31 cellular contexts compared by ENCODE assay signal in the genomic region with DNA sequence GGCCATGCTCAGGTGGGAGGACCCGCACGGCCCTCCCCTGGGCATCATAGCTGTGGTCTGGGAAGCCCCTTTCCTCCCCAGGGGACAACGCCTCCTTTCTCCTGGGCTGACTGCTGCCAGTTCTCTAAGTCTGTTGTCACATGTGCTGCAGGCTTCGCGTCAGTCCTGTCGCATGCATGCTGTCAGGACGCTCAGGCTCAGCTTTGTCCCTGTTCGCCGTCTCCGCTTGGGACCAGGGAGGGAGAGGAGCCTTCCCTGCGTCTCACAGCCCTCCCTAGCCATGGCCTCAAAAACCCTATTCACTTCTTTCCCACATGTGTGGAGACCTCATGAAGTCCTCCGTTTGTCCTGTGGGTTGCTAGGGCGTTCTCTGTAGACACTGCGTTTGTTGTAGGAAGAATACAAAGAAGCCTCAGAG. TPM values are rescaled to one million over a fixed set of nuclear protein-coding genes. Genes with fewer than 3 reads are reported as not detected.
DNase-seq lines count a peak whose midpoint lies in the region; ATAC-seq, FAIRE-seq and TF ChIP-seq lines count a peak whose summit lies in the region.
"Had no signal": no experiment of that assay in that cellular context is flagged by ENCODE, and none has a peak within 500 bp of the region (broad histone marks: within the 10 kb centered on the region; RNA-seq: fewer than 3 reads in every experiment).

No MANE protein-coding gene starts in this region.

- no peak overlapping the region for H4K91ac ChIP-seq in neuronal stem cell (ENCODE audit: low read depth, low read length, poor library complexity)

- peak overlapping the region; percentile 84 for H3K14ac ChIP-seq in neuronal stem cell (ENCODE audit: low read length)

- POLR2A ChIA-PET in Caco-2 (lab: Charles Lee): no interaction called here
- POLR2A ChIA-PET in naive thymus-derived CD8-positive, alpha-beta T cell (lab: Charles Lee): no interaction called here

- CTCF ChIA-PET in Caco-2 (lab: Charles Lee): interaction anchor here (1.7 kb wide), 1 partner anchor 16 kb away, joined by 5 read pairs; no protein-coding TSS in a partner anchor

- DNase-seq in Caco-2 (no peak), dorsolateral prefrontal cortex (peak in 1 of 10 donors; percentile 34), neuronal stem cell (ENCODE audit: low spot score) (no peak), RCC 7860 (ENCODE audit: low spot score) (no peak)
- no peak for DNase-seq in naive thymus-derived CD8-positive, alpha-beta T cell
- DNase-seq: activated CD4-positive, alpha-beta T cell treated with anti-CD3 and anti-CD28 coated beads, Interleukin-2, amount 50 U/mL, for 48 hours; activated naive CD4-positive, alpha-beta T cell; body of pancreas; CD4-positive, CD25-positive, alpha-beta regulatory T cell; DMS 273 treated with DMSO at 0.1 percent for 48 hours; effector CD8-positive, alpha-beta T cell; GOT3; left ventricle myocardium inferior; NCI-H1092; NCI-H187 treated with DMSO at 0.1 percent for 48 hours; NCI-H226; NCI-H748 treated with DMSO at 0.1 percent for 48 hours; sigmoid colon; stimulated activated CD4-positive, alpha-beta T cell treated with anti-CD3 and anti-CD28 coated beads, Interleukin-15, amount 100 ng/mL, for 24 hours; stimulated activated naive CD8-positive, alpha-beta T cell treated with anti-CD3 and anti-CD28 coated beads, Interleukin-15, Interleukin-2, amounts not matched to agents 100 U/mL and 50 U/mL, for 24 hours; tibial artery; WERI-Rb-1 had no signal

- peak overlapping the region; percentile 84 for H3K27ac Mint-ChIP-seq in Caco-2 (ENCODE audit: unreplicated experiment)
- H3K27ac Mint-ChIP-seq in naive thymus-derived CD8-positive, alpha-beta T cell: peak overlapping the region in 1 of 10 donors; percentile 80

- H3K9me2 ChIP-seq in Loucy (replicated peaks; ENCODE audit: low read depth, low read length): no peaks in the 10 kb centered on the region

- H3K27ac ChIP-seq in dorsolateral prefrontal cortex: peak overlapping the region in 39 of 59 donors; percentile 6 to 79 (median 56)
- no peak overlapping the region for H3K27ac ChIP-seq in neuronal stem cell (replicated peaks; ENCODE audit: low read length)
- H3K27ac ChIP-seq: esophagus muscularis mucosa, hepatocyte, left ventricle myocardium inferior, RWPE1, tibial artery, WERI-Rb-1 had no signal

- intact Hi-C loops in Caco-2 (cut with micrococcal nuclease; ENCODE audit: unreplicated experiment) (no loop called here), dorsolateral prefrontal cortex (cut with DNase I) (no loop called here)

- WGBS in neuronal stem cell (ENCODE audit: extremely low coverage in 2 of 2, insufficient read length in 2 of 2, insufficient replicate concordance in 1 of 2), 2 donors: no CpG with 5 or more reads among the region's 14 CpGs

- H3K4me3 ChIP-seq in Caco-2 (ENCODE audit: low read depth, low read length): no peak overlapping the region
- H3K4me3 ChIP-seq in Loucy (ENCODE audit: low read length, poor library complexity, severe bottlenecking): no peak overlapping the region
- H3K4me3 ChIP-seq in dorsolateral prefrontal cortex: no peak overlapping the region
- no peak overlapping the region for H3K4me3 ChIP-seq in neuronal stem cell (ENCODE audit: low read length in 2 of 2)
- H3K4me3 ChIP-seq: body of pancreas, esophagus muscularis mucosa, hepatocyte, left ventricle myocardium inferior, sigmoid colon, tibial artery had no signal

- peaks cover 6% of the 10 kb centered on the region; the same call in 1 of the 2 replicates for H3F3A ChIP-seq in Loucy (ENCODE audit: low read depth)

- H3K23ac ChIP-seq in neuronal stem cell (ENCODE audit: low read depth, low read length, poor library complexity): no peak overlapping the region

- H4K20me1 ChIP-seq in Loucy (ENCODE audit: insufficient read depth, low read length, poor library complexity, severe bottlenecking): peaks cover 83% of the 10 kb centered on the region

- no peak overlapping the region for H2BK120ac ChIP-seq in neuronal stem cell (ENCODE audit: low read depth, low read length)

- H3K18ac ChIP-seq in neuronal stem cell (ENCODE audit: low read length): no peak overlapping the region

- H3K79me2 ChIP-seq in Loucy (ENCODE audit: insufficient read depth, low read length): peaks cover 98% of the 10 kb centered on the region

- H2AFZ ChIP-seq in Loucy (ENCODE audit: low read length) (no peak overlapping the region), neuronal stem cell (ENCODE audit: low read length) (no peak overlapping the region)
- H2AFZ ChIP-seq: hepatocyte had no signal

- H2BK5ac ChIP-seq in neuronal stem cell (ENCODE audit: low read length): peak overlapping the region; percentile 83

- H2BK15ac ChIP-seq in neuronal stem cell (ENCODE audit: low read length): no peak overlapping the region

- ATAC-seq in activated CD4-positive, CD25-positive, alpha-beta regulatory T cell treated with anti-CD3 and anti-CD28 coated beads, Interleukin-2, amount 50 U/mL, for 24 hours: no peak
- ATAC-seq in HG02610 (IDR thresholded peaks at IDR 0.05; ENCODE audit: unreplicated experiment): no peak
- ATAC-seq in naive thymus-derived CD8-positive, alpha-beta T cell: no peak
- ATAC-seq: body of pancreas; SK-N-SH treated with all-trans-retinoic acid at 6 μM for 48 hours; stimulated activated naive CD8-positive, alpha-beta T cell treated with anti-CD3 and anti-CD28 coated beads, Interleukin-15, Interleukin-2, amounts not matched to agents 100 U/mL and 50 U/mL, for 24 hours had no signal

- peaks cover 1% of the 10 kb centered on the region for H3K36me3 ChIP-seq in Caco-2 (ENCODE audit: control insufficient read depth, insufficient read depth, low read length)
- peaks cover 56% of the 10 kb centered on the region; the same call in 1 of the 2 replicates for H3K36me3 ChIP-seq in Loucy (ENCODE audit: insufficient read depth, low read length)
- H3K36me3 ChIP-seq in neuronal stem cell (replicated peaks in 1 of 2; ENCODE audit: control insufficient read depth in 2 of 2, insufficient read depth in 2 of 2, low read length in 2 of 2): peaks cover 6 to 30% of the 10 kb centered on the region in 2 donors

- TF ChIP-seq CTCF in Caco-2 (IDR thresholded peaks at IDR 0.05; ENCODE audit: insufficient read depth in 1 of 2, low read depth in 1 of 2, low read length in 1 of 2, severe bottlenecking in 1 of 2, unreplicated experiment in 1 of 2) (no peak), Loucy (conservative IDR thresholded peaks at IDR 0.05; ENCODE audit: low read length) (0 out of 2 replicates have a peak, but pooled peaks have one; percentile 12), dorsolateral prefrontal cortex (IDR thresholded peaks at IDR 0.05 in 54 of 56, conservative IDR thresholded peaks at IDR 0.05 in 2 of 56; ENCODE audit: low read depth in 1 of 56, partially characterized antibody in 56 of 56) (peak in 10 of 56 donors; percentile 10 to 44 (median 19))

- H3K4me1 ChIP-seq in Caco-2 (peaks cover 42% of the 10 kb centered on the region), Loucy (ENCODE audit: insufficient read depth, low read length, poor library complexity, severe bottlenecking) (peaks cover 45% of the 10 kb centered on the region), neuronal stem cell (ENCODE audit: control insufficient read depth in 2 of 2, insufficient read depth in 1 of 2, low read depth in 1 of 2, low read length in 2 of 2) (peaks cover 3 to 16% of the 10 kb centered on the region in 2 donors)

- H4K8ac ChIP-seq in neuronal stem cell (ENCODE audit: low read depth, low read length): no peak overlapping the region

- H2AK5ac ChIP-seq in neuronal stem cell (ENCODE audit: low read depth, low read length): peak overlapping the region; percentile 10

- H3K79me1 ChIP-seq in neuronal stem cell (ENCODE audit: low read depth, low read length): peaks cover 5% of the 10 kb centered on the region

- no peak overlapping the region for H3K4me2 ChIP-seq in Loucy (ENCODE audit: low read depth, low read length, poor library complexity, severe bottlenecking)
- no peak overlapping the region for H3K4me2 ChIP-seq in neuronal stem cell (ENCODE audit: insufficient read depth, low read length, poor library complexity, severe bottlenecking)
- H3K4me2 ChIP-seq: hepatocyte had no signal

- no peak overlapping the region for H2BK12ac ChIP-seq in neuronal stem cell (ENCODE audit: low read length)

- no peaks in the 10 kb centered on the region for H3K9me3 Mint-ChIP-seq in Caco-2 (ENCODE audit: unreplicated experiment)
- no peaks in the 10 kb centered on the region for H3K9me3 Mint-ChIP-seq in naive thymus-derived CD8-positive, alpha-beta T cell
- H3K9me3 Mint-ChIP-seq: nephron had no signal

- no peak overlapping the region for H3K4me3 Mint-ChIP-seq in Caco-2 (ENCODE audit: unreplicated experiment)
- no peak overlapping the region for H3K4me3 Mint-ChIP-seq in naive thymus-derived CD8-positive, alpha-beta T cell
- H3K4me3 Mint-ChIP-seq: CD4-positive, CD25-positive, alpha-beta regulatory T cell; nephron had no signal

- no peak overlapping the region for H3K4ac ChIP-seq in neuronal stem cell (ENCODE audit: low read length)

- peaks cover 20% of the 10 kb centered on the region for H3K36me3 Mint-ChIP-seq in Caco-2 (ENCODE audit: insufficient read depth, unreplicated experiment)
- no peaks in the 10 kb centered on the region for H3K36me3 Mint-ChIP-seq in naive thymus-derived CD8-positive, alpha-beta T cell
- H3K36me3 Mint-ChIP-seq: CD4-positive, CD25-positive, alpha-beta regulatory T cell had no signal

- FAIRE-seq in RCC 7860 (lab: Jason Lieb, UNC): no peak
- FAIRE-seq: frontal cortex had no signal

- H3K9me3 ChIP-seq in Caco-2 (no peaks in the 10 kb centered on the region), Loucy (ENCODE audit: insufficient read depth, low read depth, low read length) (no peaks in the 10 kb centered on the region), neuronal stem cell (replicated peaks in 1 of 2; ENCODE audit: control insufficient read depth in 2 of 2, insufficient read depth in 1 of 2, low read depth in 1 of 2, low read length in 2 of 2) (no peaks in the 10 kb centered on the region)
- H3K9me3 ChIP-seq: body of pancreas, esophagus muscularis mucosa, left ventricle myocardium inferior, sigmoid colon, tibial artery had no signal

- H3K27me3 ChIP-seq in Caco-2 (replicated peaks; ENCODE audit: control insufficient read depth, insufficient read depth, low read length) (no peaks in the 10 kb centered on the region), Loucy (ENCODE audit: insufficient read depth, low read length, poor library complexity, severe bottlenecking) (no peaks in the 10 kb centered on the region), dorsolateral prefrontal cortex (no peaks in the 10 kb centered on the region), neuronal stem cell (ENCODE audit: control insufficient read depth in 3 of 3, insufficient read depth in 3 of 3, low read depth in 1 of 3, low read length in 3 of 3) (no peaks in the 10 kb centered on the region)
- H3K27me3 ChIP-seq: body of pancreas, esophagus muscularis mucosa, hepatocyte, sigmoid colon, tibial artery had no signal

- H3K27me3 Mint-ChIP-seq in Caco-2 (ENCODE audit: insufficient read depth, unreplicated experiment): no peaks in the 10 kb centered on the region
- H3K27me3 Mint-ChIP-seq in naive thymus-derived CD8-positive, alpha-beta T cell: peaks cover 0 to 2% (median 0%) of the 10 kb centered on the region in 5 donors
- H3K27me3 Mint-ChIP-seq: CD4-positive, CD25-positive, alpha-beta regulatory T cell had no signal

- BruUV-seq in Caco-2 (replicated peaks; lab: Mats Ljungman, UMichigan): no TSS peak

- H3K9ac ChIP-seq in Loucy (ENCODE audit: low read depth, low read length, poor library complexity, severe bottlenecking) (no peak overlapping the region), neuronal stem cell (ENCODE audit: low read depth, low read length, poor library complexity) (peak overlapping the region; percentile 33)

- H3K4me1 Mint-ChIP-seq in Caco-2 (ENCODE audit: low read depth, unreplicated experiment): peaks cover 24% of the 10 kb centered on the region
- H3K4me1 Mint-ChIP-seq in naive thymus-derived CD8-positive, alpha-beta T cell: peaks cover 12 to 31% (median 26%) of the 10 kb centered on the region in 4 donors

RNA-seq across cellular contexts. Expression of a gene that starts 21.4 kb away (rescaled TPM):
- 4.1 and 4.5 TPM in 2 replicates for total RNA-seq in Caco-2 (2022)
- total RNA-seq in dorsolateral prefrontal cortex: 10 to 100 TPM; 13.5 to 41.4 (median 22.3) TPM
- 0.66 TPM for polyA plus RNA-seq in neuronal stem cell (2013, experiment 1 of 2)
- 0.76 TPM for polyA plus RNA-seq in neuronal stem cell (2013, experiment 2 of 2)
- not detected for total RNA-seq in naive thymus-derived CD8-positive, alpha-beta T cell
- polyA plus RNA-seq in naive thymus-derived CD8-positive, alpha-beta T cell: not detected
- total RNA-seq: CD4-positive, CD25-positive, alpha-beta regulatory T cell had no signal

RNA-seq across cellular contexts. Expression of a gene that starts 53.1 kb away (rescaled TPM):
- 11.4 and 14.2 TPM in 2 replicates for total RNA-seq in Caco-2 (2022)
- total RNA-seq in dorsolateral prefrontal cortex: 10 to 100 TPM; 23.0 to 53.7 (median 36.8) TPM
- polyA plus RNA-seq in neuronal stem cell (2013, experiment 1 of 2): 14.4 TPM
- polyA plus RNA-seq in neuronal stem cell (2013, experiment 2 of 2): 14.3 TPM
- total RNA-seq in naive thymus-derived CD8-positive, alpha-beta T cell: 10 to 100 TPM; 14.0 to 17.1 TPM
- polyA plus RNA-seq in naive thymus-derived CD8-positive, alpha-beta T cell: 10 to 100 TPM; 12.4 to 26.5 (median 15.8) TPM
